ENCODE assay signal across 8 cellular contexts in genomic region chr3:45567730-45568172, GRCh38. TPM values are rescaled to one million over a fixed set of nuclear protein-coding genes. Genes with fewer than 3 reads are reported as not detected.
DNase-seq lines count a peak whose midpoint lies in the region; ATAC-seq and TF ChIP-seq lines count a peak whose summit lies in the region.

No MANE protein-coding gene starts in this region.

- CTCF ChIA-PET in activated naive CD4-positive, alpha-beta T cell treated with anti-CD3 and anti-CD28 coated beads, Interleukin-2, amount 10 ng/mL, durations not matched to agents 7 days and 5 days (lab: Charles Lee): interaction anchor here (1.0 to 1.8 kb wide), 3 partner anchors 9 to 98 kb away, joined by 4 to 5 read pairs (median 4); no protein-coding TSS in a partner anchor

- peaks cover 4 to 16% of the 10 kb centered on the region in 2 donors for H3K4me1 ChIP-seq in right atrium auricular region
- H3K4me1 ChIP-seq in osteoblast (ENCODE audit: insufficient read depth, low read length): peaks cover 5% of the 10 kb centered on the region

- no peaks in the 10 kb centered on the region for H3K79me2 ChIP-seq in osteoblast (ENCODE audit: insufficient read depth, low read length)

- H4K20me1 ChIP-seq in osteoblast (ENCODE audit: insufficient read depth, low read length): no peaks in the 10 kb centered on the region

- H3K9me3 ChIP-seq in right atrium auricular region (no peaks in the 10 kb centered on the region), osteoblast (ENCODE audit: low read depth, low read length) (no peaks in the 10 kb centered on the region)

- H3K27ac ChIP-seq in right atrium auricular region (no peak overlapping the region), osteoblast (ENCODE audit: low read depth, low read length) (no peak overlapping the region)

- no peak overlapping the region for H2AFZ ChIP-seq in osteoblast (ENCODE audit: low read length)

- intact Hi-C loops in Right ventricle myocardium inferior (cut with DNase I): no loop called here

- H3K4me3 ChIP-seq in right atrium auricular region: no peak overlapping the region
- no peak overlapping the region for H3K4me3 ChIP-seq in osteoblast (ENCODE audit: insufficient read depth, low read length)

- H3K4me2 ChIP-seq in osteoblast (ENCODE audit: insufficient read depth, low read length): no peak overlapping the region

- TF ChIP-seq CTCF in right atrium auricular region (IDR thresholded peaks at IDR 0.05) (no peak), osteoblast (IDR thresholded peaks at IDR 0.05; ENCODE audit: extremely low read depth, low read depth, low read length) (no peak)

- H3K4me3 Mint-ChIP-seq in activated naive CD4-positive, alpha-beta T cell treated with anti-CD3 and anti-CD28 coated beads, Interleukin-2, amount 10 ng/mL, durations not matched to agents 7 days and 5 days: no peak overlapping the region

- H3K27ac Mint-ChIP-seq in activated naive CD4-positive, alpha-beta T cell treated with anti-CD3 and anti-CD28 coated beads, Interleukin-2, amount 10 ng/mL, durations not matched to agents 7 days and 5 days: peak overlapping the region; percentile 74

- no peaks in the 10 kb centered on the region for H3K27me3 ChIP-seq in right atrium auricular region
- no peaks in the 10 kb centered on the region for H3K27me3 ChIP-seq in osteoblast (ENCODE audit: insufficient read depth, low read length)

- H3K27me3 Mint-ChIP-seq in activated naive CD4-positive, alpha-beta T cell treated with anti-CD3 and anti-CD28 coated beads, Interleukin-2, amount 10 ng/mL, durations not matched to agents 7 days and 5 days: no peaks in the 10 kb centered on the region

- H3K36me3 ChIP-seq in right atrium auricular region (no peaks in the 10 kb centered on the region), osteoblast (ENCODE audit: insufficient read depth, low read length) (no peaks in the 10 kb centered on the region)

- peak; percentile 59 for DNase-seq in Right ventricle myocardium inferior (ENCODE audit: missing footprints)
- DNase-seq in right atrium auricular region (ENCODE audit: low spot score): no peak
- peak; percentile 47 for DNase-seq in activated naive CD4-positive, alpha-beta T cell treated with anti-CD3 and anti-CD28 coated beads, Interleukin-2, amount 10 ng/mL, durations not matched to agents 7 days and 5 days
- DNase-seq in stimulated activated naive CD8-positive, alpha-beta T cell treated with anti-CD3 and anti-CD28 coated beads, Interleukin-15, Interleukin-2, amounts not matched to agents 100 U/mL and 50 U/mL, for 24 hours: peak; percentile 65
- DNase-seq in NCI-H226: no peak
- DNase-seq in osteoblast (ENCODE audit: insufficient read length, low spot score, missing footprints): no peak
- no peak for DNase-seq in AG08396 (ENCODE audit: low spot score)

- ATAC-seq in Right ventricle myocardium inferior: peak; percentile 41
- peak; percentile 56 for ATAC-seq in HG03565 (IDR thresholded peaks at IDR 0.05; ENCODE audit: unreplicated experiment)
- ATAC-seq in stimulated activated naive CD8-positive, alpha-beta T cell treated with anti-CD3 and anti-CD28 coated beads, Interleukin-15, Interleukin-2, amounts not matched to agents 100 U/mL and 50 U/mL, for 24 hours: peak; percentile 92

- H3K9me3 Mint-ChIP-seq in activated naive CD4-positive, alpha-beta T cell treated with anti-CD3 and anti-CD28 coated beads, Interleukin-2, amount 10 ng/mL, durations not matched to agents 7 days and 5 days: no peaks in the 10 kb centered on the region

- no peaks in the 10 kb centered on the region for H3K36me3 Mint-ChIP-seq in activated naive CD4-positive, alpha-beta T cell treated with anti-CD3 and anti-CD28 coated beads, Interleukin-2, amount 10 ng/mL, durations not matched to agents 7 days and 5 days

- H3K4me1 Mint-ChIP-seq in activated naive CD4-positive, alpha-beta T cell treated with anti-CD3 and anti-CD28 coated beads, Interleukin-2, amount 10 ng/mL, durations not matched to agents 7 days and 5 days: peaks cover 36% of the 10 kb centered on the region

RNA-seq across cellular contexts. Expression of gene LIMD1, which starts 26.8 kb away (rescaled TPM):
- total RNA-seq in Right ventricle myocardium inferior: 34.1 TPM
- 10 to 100 TPM; 15.8 to 19.4 TPM for total RNA-seq in right atrium auricular region
- 14.4 and 17.4 TPM in 2 replicates for total RNA-seq in osteoblast

Comparison
In these comparisons a context has a peak if more than half of its experiments do, and no peak if none do; other contexts are left out.
1. DNase-seq: peak in Right ventricle myocardium inferior (single experiment), activated naive CD4-positive, alpha-beta T cell treated with anti-CD3 and anti-CD28 coated beads, Interleukin-2, amount 10 ng/mL, durations not matched to agents 7 days and 5 days (single experiment) and stimulated activated naive CD8-positive, alpha-beta T cell treated with anti-CD3 and anti-CD28 coated beads, Interleukin-15, Interleukin-2, amounts not matched to agents 100 U/mL and 50 U/mL, for 24 hours (single experiment); none in right atrium auricular region (single experiment), NCI-H226 (single experiment), osteoblast (single experiment) and AG08396 (single experiment).
2. ATAC-seq: peak in every context shown above with its lines; median percentile 92 in stimulated activated naive CD8-positive, alpha-beta T cell treated with anti-CD3 and anti-CD28 coated beads, Interleukin-15, Interleukin-2, amounts not matched to agents 100 U/mL and 50 U/mL, for 24 hours; 56 in HG03565; 41 in Right ventricle myocardium inferior.